Comparison of ENCODE assay signal across 19 cellular contexts in genomic region chr19:39308531-39309304, GRCh38. TPM values are rescaled to one million over a fixed set of nuclear protein-coding genes. Genes with fewer than 3 reads are reported as not detected.
DNase-seq lines count a peak whose midpoint lies in the region; ATAC-seq and TF ChIP-seq lines count a peak whose summit lies in the region.
"Had no signal": no experiment of that assay in that cellular context is flagged by ENCODE, and none has a peak within 500 bp of the region (broad histone marks: within the 10 kb centered on the region; RNA-seq: fewer than 3 reads in every experiment).

No MANE protein-coding gene starts in this region.

- H3K27me3 ChIP-seq in WERI-Rb-1 (ENCODE audit: insufficient read depth, low read depth, severe bottlenecking), result no peaks in the 10 kb centered on the region
- H3K27me3 ChIP-seq in upper lobe of right lung, result peaks cover 18% of the 10 kb centered on the region

- peaks cover 74% of the 10 kb centered on the region for H3K36me3 ChIP-seq in WERI-Rb-1
- no peaks in the 10 kb centered on the region for H3K36me3 ChIP-seq in upper lobe of right lung

- no peak for TF ChIP-seq CTCF in WERI-Rb-1 (IDR thresholded peaks at IDR 0.05; ENCODE audit: low read depth, low read length)
- TF ChIP-seq CTCF in upper lobe of right lung (IDR thresholded peaks at IDR 0.05), result no peak

- intact Hi-C loops in upper lobe of right lung (cut with DNase I), result no loop called here

- peak; percentile 17 for DNase-seq in activated CD4-positive, alpha-beta T cell treated with anti-CD3 and anti-CD28 coated beads for 48 hours
- no peak for DNase-seq in activated CD4-positive, alpha-beta T cell treated with anti-CD3 and anti-CD28 coated beads for 4 hours
- DNase-seq in WERI-Rb-1 (peak; percentile 45), iPS-NIHi11 (ENCODE audit: low spot score) (peak; percentile 84), upper lobe of right lung (no peak)
- DNase-seq in activated naive CD4-positive, alpha-beta T cell treated with Interleukin-2 at 50 U/mL for 16 hours, result no peak
- DNase-seq: activated naive CD4-positive, alpha-beta T cell; caudate nucleus; DMS153; heart right ventricle; NCI-H1417; NCI-H69; Right ventricle myocardium superior; T1000 had no signal

- H3K27ac ChIP-seq in WERI-Rb-1 (no peak overlapping the region), upper lobe of right lung (no peak overlapping the region)
- H3K27ac ChIP-seq: heart right ventricle, skin epidermis had no signal

- H3K4me1 ChIP-seq in upper lobe of right lung, result no peaks in the 10 kb centered on the region

- H3K4me3 ChIP-seq in WERI-Rb-1 (ENCODE audit: low read depth, low read length) (no peak overlapping the region), upper lobe of right lung (no peak overlapping the region)

- H3K9me3 ChIP-seq in WERI-Rb-1 (ENCODE audit: severe bottlenecking), result no peaks in the 10 kb centered on the region
- no peaks in the 10 kb centered on the region for H3K9me3 ChIP-seq in upper lobe of right lung
- H3K9me3 ChIP-seq: heart right ventricle had no signal

- ATAC-seq in upper lobe of right lung, result peak; percentile 3
- no peak for ATAC-seq in GM19035 (IDR thresholded peaks at IDR 0.05; ENCODE audit: unreplicated experiment)
- no peak for ATAC-seq in HG03095 (IDR thresholded peaks at IDR 0.05; ENCODE audit: unreplicated experiment)

RNA-seq across cellular contexts. Expression of gene LRFN1, which starts 11.9 kb away (rescaled TPM):
- 2.2 TPM for total RNA-seq in upper lobe of right lung

RNA-seq across cellular contexts. Expression of gene IFNL1, which starts 12.5 kb away (rescaled TPM):
- total RNA-seq in upper lobe of right lung, result not detected
- total RNA-seq: activated CD8-positive, alpha-beta memory T cell treated with anti-CD3 and anti-CD28 coated beads for 36 hours; heart right ventricle; lung microvascular endothelial cell; Right ventricle myocardium superior had no signal

RNA-seq across cellular contexts. Expression of gene GMFG, which starts 27.1 kb away (rescaled TPM):
- total RNA-seq in upper lobe of right lung, result 113 TPM

RNA-seq across cellular contexts. Expression of gene SAMD4B, which starts 33.5 kb away (rescaled TPM):
- total RNA-seq in upper lobe of right lung, result 81.2 TPM

RNA-seq across cellular contexts. Expression of gene IFNL2, which starts 40.5 kb away (rescaled TPM):
- total RNA-seq in upper lobe of right lung, result not detected
- total RNA-seq: activated CD8-positive, alpha-beta memory T cell treated with anti-CD3 and anti-CD28 coated beads for 36 hours; heart right ventricle; lung microvascular endothelial cell; Right ventricle myocardium superior had no signal

Comparison
In these comparisons a context has a peak if more than half of its experiments do, and no peak if none do; other contexts are left out.
1. DNase-seq: peak in activated CD4-positive, alpha-beta T cell treated with anti-CD3 and anti-CD28 coated beads for 48 hours (single experiment), WERI-Rb-1 (single experiment) and iPS-NIHi11 (single experiment); none in activated CD4-positive, alpha-beta T cell treated with anti-CD3 and anti-CD28 coated beads for 4 hours (0 of 2), upper lobe of right lung (single experiment) and activated naive CD4-positive, alpha-beta T cell treated with Interleukin-2 at 50 U/mL for 16 hours (single experiment).